Comparison of ENCODE assay signal across 1 cellular context in the genomic region with DNA sequence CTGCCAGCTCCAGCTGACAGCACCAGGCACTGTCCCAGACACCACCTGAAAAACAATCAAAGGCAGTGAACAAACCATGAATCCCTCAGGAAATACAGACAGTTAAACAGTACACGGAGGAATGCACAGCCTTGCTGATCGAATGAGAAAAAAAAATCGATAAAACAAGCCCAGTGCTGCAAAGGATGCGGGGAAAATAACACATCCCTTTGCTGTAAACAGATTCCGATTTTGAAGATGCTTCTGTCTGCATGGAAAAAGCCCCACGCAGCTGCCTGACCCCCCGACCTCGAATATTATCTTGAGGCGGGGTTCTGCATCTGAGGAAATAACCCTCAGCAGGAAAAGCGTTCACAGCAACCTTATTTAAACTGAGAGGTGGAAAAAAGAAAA.
TF ChIP-seq lines count a peak whose summit lies in the region.

No MANE protein-coding gene starts in this region.

TF ChIP-seq in H1, 55 proteins besides CTCF, POLR2A, EP300 and RAD21:
- TF ChIP-seq MAFK (IDR thresholded peaks at IDR 0.05; ENCODE audit: low read depth, low read length) = no peak
TF ChIP-seq in H1: peak in this region for 0.
